Comparison of ENCODE assay signal across 1 cellular context in the genomic region with DNA sequence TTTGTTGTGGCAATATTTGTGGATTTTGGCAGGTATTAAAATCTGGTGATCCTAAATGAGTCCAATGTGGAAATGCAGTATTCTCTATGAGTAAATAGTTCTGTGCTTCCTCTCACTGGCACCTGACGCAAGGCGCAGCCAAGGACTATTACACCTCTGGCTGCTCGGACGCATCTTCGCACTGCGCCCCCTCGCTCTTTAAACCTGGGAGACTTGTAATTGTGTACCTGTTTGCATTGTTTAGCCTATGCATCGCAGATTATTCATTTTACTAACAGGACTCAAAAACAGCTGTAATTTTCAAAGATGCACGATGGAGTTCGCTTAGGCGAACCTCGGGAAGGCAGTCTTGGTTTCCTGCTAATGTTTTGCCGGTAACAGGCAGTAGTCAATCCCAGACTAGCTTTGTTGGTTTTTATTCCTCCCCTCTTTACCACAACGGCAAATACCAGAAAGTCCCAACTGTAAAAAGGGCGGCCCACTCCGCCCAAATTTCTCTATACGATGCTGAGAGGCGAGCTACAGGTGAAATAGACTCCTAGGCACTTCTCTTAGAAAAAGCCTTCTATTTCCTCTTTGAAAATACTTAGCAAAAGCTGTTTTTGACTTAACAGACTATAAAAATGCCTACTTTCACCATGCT.
A peak's percentile ranks its signal among the peaks of the same experiment; 100 is the strongest.
TF ChIP-seq lines count a peak whose summit lies in the region.

No MANE protein-coding gene starts in this region.

TF ChIP-seq in H1, 55 proteins besides CTCF, POLR2A, EP300 and RAD21:
- peak; percentile 16 for TF ChIP-seq NANOG (IDR thresholded peaks at IDR 0.05; ENCODE audit: insufficient read depth, low read depth, low read length, poor library complexity, severe bottlenecking)
- peak; percentile 60 for TF ChIP-seq EZH2 (IDR thresholded peaks at IDR 0.05; ENCODE audit: low read depth, low read length, severe bottlenecking)
- peak; percentile 20 for TF ChIP-seq SUZ12 (IDR thresholded peaks at IDR 0.05; ENCODE audit: low read length)
- TF ChIP-seq RFX5 (IDR thresholded peaks at IDR 0.05; ENCODE audit: borderline replicate concordance, low read depth, low read length), result no peak
- no peak for TF ChIP-seq EGR1 (IDR thresholded peaks at IDR 0.05; ENCODE audit: borderline replicate concordance, low read depth, low read length)
- no peak for TF ChIP-seq FOSL1 (IDR thresholded peaks at IDR 0.05; ENCODE audit: insufficient read depth, low read depth, low read length)
